1 cellular context compared by ENCODE assay signal in genomic region chr7:135333946-135334345, GRCh38.
TF ChIP-seq lines count a peak whose summit lies in the region.

No MANE protein-coding gene starts in this region.

TF ChIP-seq in GM23338, 12 proteins besides CTCF, POLR2A, EP300 and RAD21 (continued from another document):
- TF ChIP-seq ZNF462 (CRISPR knock-in tag; IDR thresholded peaks at IDR 0.05) (no peak), STAT1 (IDR thresholded peaks at IDR 0.05; ENCODE audit: unreplicated experiment) (no peak), REST (IDR thresholded peaks at IDR 0.05; ENCODE audit: unreplicated experiment) (no peak), EZH2 (IDR thresholded peaks at IDR 0.05; ENCODE audit: low read depth, unreplicated experiment) (no peak)
